7 cellular contexts compared by ENCODE assay signal in genomic region chr20:33510618-33511017, GRCh38. TPM values are rescaled to one million over a fixed set of nuclear protein-coding genes. Genes with fewer than 3 reads are reported as not detected.
DNase-seq lines count a peak whose midpoint lies in the region; ATAC-seq, FAIRE-seq and TF ChIP-seq lines count a peak whose summit lies in the region.
"Not testable (repeated sequence)": the region's sequence is repeated elsewhere in the genome, so short reads cannot be mapped to it uniquely, and the experiment has no call there.

No MANE protein-coding gene starts in this region.

- WGBS in HepG2 (ENCODE audit: low lambda C conversion rate), result 66% methylated on average over 3 of the region's 3 CpGs

- CTCF ChIA-PET in HEK293 (lab: Yijun Ruan, JAX); HepG2 (lab: Yijun Ruan, JAX; ENCODE audit: low intra/inter-chr PET ratio, low total read pairs): not testable (repeated sequence)

- not testable (repeated sequence) for TF ChIP-seq EP300 in HepG2 (IDR thresholded peaks at IDR 0.05; ENCODE audit: low read depth in 2 of 2, low read length in 2 of 2); HepG2 (CRISPR knock-in tag; IDR thresholded peaks at IDR 0.05; ENCODE audit: borderline replicate concordance)

- POLR2A ChIA-PET in HEK293 (lab: Yijun Ruan, JAX), result not testable (repeated sequence)
- POLR2A ChIA-PET in HepG2 (lab: Yijun Ruan, JAX), result interaction anchor here (0.8 kb wide), 1 partner anchor 11 kb away, joined by 3 read pairs; no protein-coding TSS in a partner anchor

- DNase-seq in Caki2 (ENCODE audit: low read depth), result peak; percentile 48
- DNase-seq in NCI-H526 (lab: John Stamatoyannopoulos, UW), result peak; percentile 49 to 82
- peak; percentile 23 for DNase-seq in amniotic epithelial cell (ENCODE audit: low read depth)
- not testable (repeated sequence) for DNase-seq in HepG2 (ENCODE audit: low spot score); progenitor cell of endocrine pancreas (ENCODE audit: low spot score, unreplicated experiment)

- not testable (repeated sequence) for ATAC-seq in HepG2

- not testable (repeated sequence) for H3K27me3 Mint-ChIP-seq in progenitor cell of endocrine pancreas

- TF ChIP-seq CTCF in HEK293 (tag by site-specific recombination; IDR thresholded peaks at IDR 0.05); HepG2 (CRISPR knock-in tag; IDR thresholded peaks at IDR 0.05); progenitor cell of endocrine pancreas (IDR thresholded peaks at IDR 0.05; ENCODE audit: unreplicated experiment): not testable (repeated sequence)

- not testable (repeated sequence) for H2AFZ ChIP-seq in HepG2 (ENCODE audit: low read length)

- not testable (repeated sequence) for H3K4me1 ChIP-seq in HEK293 (ENCODE audit: control insufficient read depth, insufficient read depth, low read length)
- H3K4me1 ChIP-seq in HepG2 (ENCODE audit: insufficient read depth, low read length), result peaks cover 39% of the 10 kb centered on the region

- peak; percentile 60 for FAIRE-seq in endometrium (lab: Jason Lieb, UNC)
- FAIRE-seq in HepG2 (lab: Jason Lieb, UNC), result not testable (repeated sequence)

- H3K27ac ChIP-seq in HEK293 (ENCODE audit: extremely low read depth, low read depth, low read length); HepG2 (ENCODE audit: extremely low read length, insufficient read depth, low read length): not testable (repeated sequence)

- H3K36me3 ChIP-seq in HEK293 (ENCODE audit: control insufficient read depth in 2 of 2, insufficient read depth in 1 of 2, low read length in 2 of 2); HepG2 (replicated peaks in 1 of 2; ENCODE audit: control insufficient read depth in 1 of 2, insufficient read depth in 2 of 2, low read length in 2 of 2): not testable (repeated sequence)

- not testable (repeated sequence) for TF ChIP-seq RAD21 in HepG2 (CRISPR knock-in tag; IDR thresholded peaks at IDR 0.05)

- not testable (repeated sequence) for H3K9ac ChIP-seq in HepG2 (ENCODE audit: insufficient read depth, low read depth, low read length)

- not testable (repeated sequence) for H3K27me3 ChIP-seq in HepG2 (ENCODE audit: control insufficient read depth in 1 of 2, insufficient read depth in 2 of 2, low read length in 2 of 2)

- not testable (repeated sequence) for H3K9me3 ChIP-seq in HEK293 (ENCODE audit: control insufficient read depth, insufficient read depth, low read depth, low read length); HepG2 (ENCODE audit: low read length)

- peak overlapping the region; percentile 16 for H3K27ac Mint-ChIP-seq in progenitor cell of endocrine pancreas

- in situ Hi-C loops in Caki2 (cut with HindIII; ENCODE audit: low pct_unique_long_range_greater_than_20kb, low sequenced_read_pairs), result not testable (repeated sequence)
- in situ Hi-C loops in HepG2 (cut with HindIII; ENCODE audit: extremely low pct_ligation_motif_present, low pct_unique_long_range_greater_than_20kb), result loop anchor here (10.0 kb wide), 1 partner anchor 134 kb away; no protein-coding TSS in a partner anchor

- H3K4me3 Mint-ChIP-seq in progenitor cell of endocrine pancreas (ENCODE audit: low read depth), result not testable (repeated sequence)

- TF ChIP-seq POLR2A in HepG2 (IDR thresholded peaks at IDR 0.05; ENCODE audit: insufficient read depth in 1 of 2, low read depth in 2 of 2, low read length in 2 of 2), result not testable (repeated sequence)

- not testable (repeated sequence) for H3K4me2 ChIP-seq in HepG2 (ENCODE audit: low read depth, low read length)

- not testable (repeated sequence) for H3K4me3 ChIP-seq in HEK293 (ENCODE audit: low read depth, low read length); HepG2 (replicated peaks in 1 of 3; ENCODE audit: insufficient read depth in 1 of 3, low read depth in 2 of 3, low read length in 3 of 3)

- not testable (repeated sequence) for H4K20me1 ChIP-seq in HepG2 (ENCODE audit: insufficient read depth, low read length)

- peaks cover 11% of the 10 kb centered on the region for H3K9me3 Mint-ChIP-seq in progenitor cell of endocrine pancreas (ENCODE audit: low read depth)

- H3K79me2 ChIP-seq in HepG2 (ENCODE audit: insufficient read depth, low read length), result peaks cover 66% of the 10 kb centered on the region

- not testable (repeated sequence) for BruUV-seq in HepG2 (replicated peaks; lab: Mats Ljungman, UMichigan)

- H3K4me1 Mint-ChIP-seq in progenitor cell of endocrine pancreas (ENCODE audit: low read depth), result peaks cover 19% of the 10 kb centered on the region

- intact Hi-C loops in HepG2 (cut with micrococcal nuclease; ENCODE audit: unreplicated experiment), result loop anchor here (10.0 kb wide), 1 partner anchor 54 kb away; no protein-coding TSS in a partner anchor

- peaks cover 15% of the 10 kb centered on the region for H3K36me3 Mint-ChIP-seq in progenitor cell of endocrine pancreas (ENCODE audit: insufficient read depth)

TF ChIP-seq in HEK293, 187 proteins besides CTCF, POLR2A, EP300 and RAD21:
- TF ChIP-seq GLIS1 (tag by site-specific recombination; IDR thresholded peaks at IDR 0.05), result peak; percentile 13; the same call in 1 of the 2 replicates

TF ChIP-seq in HepG2, 621 proteins besides CTCF, POLR2A, EP300 and RAD21:
- TF ChIP-seq ZNF652 (CRISPR knock-in tag; IDR thresholded peaks at IDR 0.05; ENCODE audit: borderline replicate concordance, low read depth) (0 out of 2 replicates have a peak, but pooled peaks have one; percentile 36), ZNF317 (CRISPR knock-in tag; IDR thresholded peaks at IDR 0.05) (peak; percentile 94)

RNA-seq across cellular contexts. Expression of gene CBFA2T2, which starts 20.7 kb away (rescaled TPM):
- 51.9 and 56.1 TPM in 2 replicates for total RNA-seq in Caki2 (2014; rRNA removed; shearing (Covaris generic); ENCODE audit: low replicate concordance)
- total RNA-seq in HepG2 (2016; rRNA removed; fragmentation: Illumina TruSeq; extraction: Trizol) (6.3 and 7.3 TPM in 2 replicates), progenitor cell of endocrine pancreas (51.3 and 58.1 TPM in 2 replicates)
- total RNA-seq in HepG2 (2016; cell fraction: cytosol; rRNA removed; fragmentation: Illumina TruSeq; extraction: Trizol; ENCODE audit: low read depth), result 25.1 and 25.7 TPM in 2 replicates
- 6.0 and 6.8 TPM in 2 replicates for total RNA-seq in HepG2 (2016; cell fraction: insoluble cytoplasmic fraction; rRNA removed; fragmentation: Illumina TruSeq; extraction: Trizol)
- 9.8 and 12.2 TPM in 2 replicates for total RNA-seq in HepG2 (2016; cell fraction: membrane; rRNA removed; fragmentation: Illumina TruSeq; extraction: Trizol)
- total RNA-seq in HepG2 (2016; cell fraction: nucleus; rRNA removed; fragmentation: Illumina TruSeq; extraction: Trizol), result 7.8 and 8.4 TPM in 2 replicates
- polyA plus RNA-seq in HepG2 (2011; rRNA removed), result 20.8 and 21.2 TPM in 2 replicates
- 13.2 and 14.1 TPM in 2 replicates for polyA plus RNA-seq in HepG2 (2011; cell fraction: cytosol; rRNA removed)
- 31.7 and 33.2 TPM in 2 replicates for polyA plus RNA-seq in HepG2 (2011; cell fraction: nucleus; rRNA removed)
- 10.5 and 11.1 TPM in 2 replicates for polyA plus RNA-seq in HepG2 (2012)
- polyA plus RNA-seq in HepG2 (2016; cell fraction: cytosol; fragmentation: Illumina TruSeq; extraction: Trizol; ENCODE audit: low read depth), result 1.3 and 2.1 TPM in 2 replicates
- 8.7 and 11.6 TPM in 2 replicates for polyA plus RNA-seq in HepG2 (2016; cell fraction: insoluble cytoplasmic fraction; fragmentation: Illumina TruSeq; extraction: Trizol; ENCODE audit: low read depth)
- polyA plus RNA-seq in HepG2 (2016; cell fraction: membrane; fragmentation: Illumina TruSeq; extraction: Trizol; ENCODE audit: low read depth), result 4.1 and 4.7 TPM in 2 replicates
- polyA plus RNA-seq in HepG2 (2016; cell fraction: nucleus; fragmentation: Illumina TruSeq; extraction: Trizol; ENCODE audit: insufficient read depth, low read depth), result 20.8 and 24.2 TPM in 2 replicates
- polyA minus RNA-seq in HepG2 (2011; rRNA and poly(A)+ RNA removed; ENCODE audit: low replicate concordance), result 20.8 and 48.6 TPM in 2 replicates
- polyA minus RNA-seq in HepG2 (2011; cell fraction: cytosol; rRNA and poly(A)+ RNA removed), result 24.4 TPM in 2 replicates
- 17.0 and 21.1 TPM in 2 replicates for polyA minus RNA-seq in HepG2 (2011; cell fraction: nucleus; rRNA and poly(A)+ RNA removed)
